ENCODE assay signal across 8 cellular contexts in genomic region chr20:49483706-49484101, GRCh38. TPM values are rescaled to one million over a fixed set of nuclear protein-coding genes. Genes with fewer than 3 reads are reported as not detected.
A peak's percentile ranks its signal among the peaks of the same experiment; 100 is the strongest.
DNase-seq lines count a peak whose midpoint lies in the region; ATAC-seq, FAIRE-seq and TF ChIP-seq lines count a peak whose summit lies in the region.

No MANE protein-coding gene starts in this region.

- TF ChIP-seq CTCF in chondrocyte (IDR thresholded peaks at IDR 0.05) (no peak), nephron (IDR thresholded peaks at IDR 0.05; ENCODE audit: unreplicated experiment in 3 of 3) (no peak), mucosa of descending colon (IDR thresholded peaks at IDR 0.05) (no peak)

- no peak overlapping the region for H3K4me3 Mint-ChIP-seq in activated naive CD8-positive, alpha-beta T cell treated with anti-CD3 and anti-CD28 coated beads for 36 hours
- no peak overlapping the region for H3K4me3 Mint-ChIP-seq in activated naive CD8-positive, alpha-beta T cell treated with anti-CD3 and anti-CD28 coated beads, Interleukin-2, amount 50 U/mL, for 24 hours
- H3K4me3 Mint-ChIP-seq in chondrocyte (ENCODE audit: unreplicated experiment) (peak overlapping the region; percentile 35), nephron (peak overlapping the region; percentile 47 to 76 (median 61))

- H3K9me3 ChIP-seq in mucosa of descending colon: no peaks in the 10 kb centered on the region

- ATAC-seq in activated naive CD8-positive, alpha-beta T cell treated with anti-CD3 and anti-CD28 coated beads, Interleukin-2, amount 50 U/mL, for 24 hours: no peak
- ATAC-seq in mucosa of descending colon: no peak

- H3K4me1 Mint-ChIP-seq in activated naive CD8-positive, alpha-beta T cell treated with anti-CD3 and anti-CD28 coated beads for 36 hours: peaks cover 4% of the 10 kb centered on the region
- H3K4me1 Mint-ChIP-seq in activated naive CD8-positive, alpha-beta T cell treated with anti-CD3 and anti-CD28 coated beads, Interleukin-2, amount 50 U/mL, for 24 hours: peaks cover 5% of the 10 kb centered on the region
- H3K4me1 Mint-ChIP-seq in chondrocyte (ENCODE audit: low read depth): peaks cover 12% of the 10 kb centered on the region
- peaks cover 6% of the 10 kb centered on the region for H3K4me1 Mint-ChIP-seq in nephron

- FAIRE-seq in urothelium cell line (lab: Jason Lieb, UNC) (peak; percentile 46), RCC 7860 (lab: Jason Lieb, UNC) (no peak)

- intact Hi-C loops in mucosa of descending colon (cut with DNase I, micrococcal nuclease): loop anchor here in 1 of 2 donors (10.0 kb wide), 1 partner anchor 149 kb away; no protein-coding TSS in a partner anchor

- peak; percentile 3 for DNase-seq in activated naive CD8-positive, alpha-beta T cell treated with anti-CD3 and anti-CD28 coated beads for 36 hours
- no peak for DNase-seq in activated naive CD8-positive, alpha-beta T cell treated with anti-CD3 and anti-CD28 coated beads, Interleukin-2, amount 50 U/mL, for 24 hours
- DNase-seq in chondrocyte (ENCODE audit: low spot score) (no peak), urothelium cell line (ENCODE audit: low spot score) (no peak), mucosa of descending colon (no peak), NCI-H146 (lab: John Stamatoyannopoulos, UW) (no peak), RCC 7860 (ENCODE audit: low spot score) (no peak)

- H3K27ac Mint-ChIP-seq in activated naive CD8-positive, alpha-beta T cell treated with anti-CD3 and anti-CD28 coated beads for 36 hours: no peak overlapping the region
- no peak overlapping the region for H3K27ac Mint-ChIP-seq in activated naive CD8-positive, alpha-beta T cell treated with anti-CD3 and anti-CD28 coated beads, Interleukin-2, amount 50 U/mL, for 24 hours
- H3K27ac Mint-ChIP-seq in chondrocyte (ENCODE audit: unreplicated experiment): no peak overlapping the region
- no peak overlapping the region for H3K27ac Mint-ChIP-seq in nephron

- peaks cover 2% of the 10 kb centered on the region for H3K4me1 ChIP-seq in mucosa of descending colon (ENCODE audit: low read depth)

- H3K27me3 Mint-ChIP-seq in activated naive CD8-positive, alpha-beta T cell treated with anti-CD3 and anti-CD28 coated beads for 36 hours: peaks cover 82% of the 10 kb centered on the region
- H3K27me3 Mint-ChIP-seq in activated naive CD8-positive, alpha-beta T cell treated with anti-CD3 and anti-CD28 coated beads, Interleukin-2, amount 50 U/mL, for 24 hours: peaks cover 73% of the 10 kb centered on the region
- H3K27me3 Mint-ChIP-seq in chondrocyte (ENCODE audit: low read depth) (peaks cover 40% of the 10 kb centered on the region), nephron (ENCODE audit: low read depth) (peaks cover 80% of the 10 kb centered on the region)

- H3K36me3 Mint-ChIP-seq in activated naive CD8-positive, alpha-beta T cell treated with anti-CD3 and anti-CD28 coated beads for 36 hours: no peaks in the 10 kb centered on the region
- no peaks in the 10 kb centered on the region for H3K36me3 Mint-ChIP-seq in activated naive CD8-positive, alpha-beta T cell treated with anti-CD3 and anti-CD28 coated beads, Interleukin-2, amount 50 U/mL, for 24 hours (ENCODE audit: low read depth)
- H3K36me3 Mint-ChIP-seq in chondrocyte (ENCODE audit: low read depth) (no peaks in the 10 kb centered on the region), nephron (ENCODE audit: low read depth) (no peaks in the 10 kb centered on the region)

- H3K4me3 ChIP-seq in mucosa of descending colon: no peak overlapping the region

- no peaks in the 10 kb centered on the region for H3K36me3 ChIP-seq in mucosa of descending colon (ENCODE audit: low read depth)

- no peaks in the 10 kb centered on the region for H3K9me3 Mint-ChIP-seq in activated naive CD8-positive, alpha-beta T cell treated with anti-CD3 and anti-CD28 coated beads for 36 hours
- no peaks in the 10 kb centered on the region for H3K9me3 Mint-ChIP-seq in activated naive CD8-positive, alpha-beta T cell treated with anti-CD3 and anti-CD28 coated beads, Interleukin-2, amount 50 U/mL, for 24 hours
- H3K9me3 Mint-ChIP-seq in chondrocyte (ENCODE audit: low read depth) (no peaks in the 10 kb centered on the region), nephron (peaks cover 4% of the 10 kb centered on the region)

RNA-seq across cellular contexts. Expression of gene KCNB1, which starts 1.2 kb away (rescaled TPM):
- not detected for total RNA-seq in activated naive CD8-positive, alpha-beta T cell treated with anti-CD3 and anti-CD28 coated beads for 36 hours
- total RNA-seq in chondrocyte (1.2 to 17.8 TPM (median 1.3 TPM) in 3 replicates), mucosa of descending colon (10 to 100 TPM in 1 of 3 donors, 1 to 10 TPM in 1, under 1 TPM in 1; 0.46 to 14.6 (median 2.3) TPM)

Comparison
In these comparisons a context has a peak if more than half of its experiments do, and no peak if none do; other contexts are left out.
1. H3K4me3 Mint-ChIP-seq: peak in chondrocyte (single experiment) and nephron (3 of 3); none in activated naive CD8-positive, alpha-beta T cell treated with anti-CD3 and anti-CD28 coated beads for 36 hours (single experiment) and activated naive CD8-positive, alpha-beta T cell treated with anti-CD3 and anti-CD28 coated beads, Interleukin-2, amount 50 U/mL, for 24 hours (single experiment).